In genomic region chr10:112896722-112897121, GRCh38 we compare ENCODE assay signal across 26 cellular contexts.
"Had no signal": no experiment of that assay in that cellular context is flagged by ENCODE, and none has a peak within 500 bp of the region (broad histone marks: within the 10 kb centered on the region; RNA-seq: fewer than 3 reads in every experiment).

No MANE protein-coding gene starts in this region.

- H3K9ac ChIP-seq: neural progenitor cell, parathyroid adenoma had no signal

- FAIRE-seq: endometrium, islet of Langerhans had no signal

- H3K27me3 ChIP-seq: esophagus squamous epithelium, gastrocnemius medialis, left lung, neural progenitor cell, suprapubic skin, transverse colon, vagina had no signal

- H3K9me3 ChIP-seq: esophagus squamous epithelium, gastrocnemius medialis, mucosa of descending colon, suprapubic skin, transverse colon, vagina had no signal

- H3K27ac ChIP-seq: coronary artery, esophagus squamous epithelium, gastrocnemius medialis, left lung, neural progenitor cell, parathyroid adenoma, suprapubic skin, transverse colon, vagina had no signal

- H3K4me2 ChIP-seq: neural progenitor cell, smooth muscle cell had no signal

- H3K79me2 ChIP-seq: parathyroid adenoma had no signal

- H3K4me1 ChIP-seq: gastrocnemius medialis, parathyroid adenoma, vagina had no signal

- H3K36me3 ChIP-seq: esophagus squamous epithelium, gastrocnemius medialis, left lung, neural progenitor cell, suprapubic skin, transverse colon, vagina had no signal

- H3K4me3 ChIP-seq: coronary artery, esophagus squamous epithelium, gastrocnemius medialis, left lung, mucosa of descending colon, neural progenitor cell, smooth muscle cell, suprapubic skin, transverse colon, vagina had no signal

- ATAC-seq: effector memory CD8-positive, alpha-beta T cell; gastrocnemius medialis; left cardiac atrium; left lung; naive thymus-derived CD4-positive, alpha-beta T cell; sciatic nerve; stimulated activated naive CD8-positive, alpha-beta T cell treated with anti-CD3 and anti-CD28 coated beads, Interleukin-15, amount 100 ng/mL, for 72 hours had no signal

- DNase-seq: effector memory CD8-positive, alpha-beta T cell; erythroblast; esophagus squamous epithelium; gastrocnemius medialis; head of caudate nucleus; left cardiac atrium; left lung; mesenchymal stem cell; naive thymus-derived CD4-positive, alpha-beta T cell; stimulated activated CD4-positive, alpha-beta T cell treated with anti-CD3 and anti-CD28 coated beads, Interleukin-12 subunit alpha, Interleukin-12 subunit beta, amount 100 ng/mL, for 4 hours; stimulated activated CD4-positive, alpha-beta T cell treated with anti-CD3 and anti-CD28 coated beads, Interleukin-1b, Interleukin-23, amount 100 ng/mL, for 48 hours; stimulated activated CD4-positive, alpha-beta T cell treated with anti-CD3 and anti-CD28 coated beads, Interleukin-4, amount 100 ng/mL, for 1 hour; stimulated activated CD8-positive, alpha-beta memory T cell treated with anti-CD3 and anti-CD28 coated beads, Interleukin-4, amount 100 ng/mL, for 48 hours; stimulated activated naive CD4-positive, alpha-beta T cell; stimulated activated naive CD8-positive, alpha-beta T cell treated with anti-CD3 and anti-CD28 coated beads, Interleukin-15, amount 100 ng/mL, for 72 hours had no signal

- H2AFZ ChIP-seq: neural progenitor cell, parathyroid adenoma had no signal
